8 cellular contexts compared by ENCODE assay signal in the genomic region with DNA sequence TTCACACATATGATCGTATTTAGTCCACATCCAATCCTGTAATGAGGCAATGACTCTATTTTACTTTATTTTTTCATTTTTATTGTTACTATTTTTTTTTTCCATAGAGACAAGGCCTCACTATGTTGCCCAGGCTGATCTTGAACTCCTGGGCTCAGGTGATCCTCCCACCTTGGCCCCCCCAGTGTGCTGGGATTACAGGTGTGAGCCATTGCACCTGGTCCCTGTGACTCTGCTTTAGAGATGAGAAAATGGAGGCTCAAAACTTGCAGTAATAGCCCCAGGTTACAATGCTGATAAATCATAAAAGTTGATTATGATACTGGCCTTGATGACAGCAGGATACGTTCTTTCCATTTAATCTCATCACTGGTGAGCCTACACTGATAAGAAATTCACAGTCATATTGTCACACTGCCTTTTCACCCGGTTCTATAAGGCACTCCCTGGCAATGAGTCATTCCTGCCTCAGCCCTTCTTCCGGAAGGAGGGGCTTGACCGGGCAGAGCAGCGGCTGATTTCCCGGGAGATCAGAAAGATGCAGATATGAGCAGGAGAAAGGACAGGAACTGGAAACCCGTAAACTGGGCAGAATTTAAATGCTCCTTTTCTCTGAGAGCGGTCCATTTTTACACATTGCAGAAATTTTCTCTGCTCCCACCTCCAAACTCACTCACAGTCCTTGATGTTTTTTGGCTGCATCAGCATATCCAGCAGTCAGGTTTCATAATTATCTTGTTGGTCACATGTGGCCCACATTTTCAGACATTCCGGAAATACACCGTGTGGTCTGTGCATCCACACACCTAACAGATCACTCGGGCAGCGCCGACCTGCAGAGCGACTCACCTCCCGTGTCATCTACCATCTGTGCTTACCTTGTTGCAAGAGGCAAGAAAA.
DNase-seq lines count a peak whose midpoint lies in the region; ATAC-seq and TF ChIP-seq lines count a peak whose summit lies in the region.

No MANE protein-coding gene starts in this region.

- TF ChIP-seq CTCF in HFF-Myc (IDR thresholded peaks at IDR 0.05; ENCODE audit: low read depth, low read length, missing control alignments), result no peak

- no peak overlapping the region for H3K4me3 ChIP-seq in HFF-Myc (replicated peaks; ENCODE audit: low read depth, low read length)

- ATAC-seq in HG03095 (IDR thresholded peaks at IDR 0.05; ENCODE audit: unreplicated experiment) (no peak), GM18519 (IDR thresholded peaks at IDR 0.05; ENCODE audit: low FRiP score, unreplicated experiment) (no peak), HG03378 (IDR thresholded peaks at IDR 0.05; ENCODE audit: unreplicated experiment) (no peak)

- DNase-seq in HFF-Myc (ENCODE audit: extremely low read depth, low read depth) (peak; percentile 32), RPMI8226 (peak; percentile 77), fibroblast of peridontal ligament (ENCODE audit: extremely low read depth) (peak; percentile 62), renal cortical epithelial cell (ENCODE audit: low read depth) (peak; percentile 76), NOMO-1 (lab: John Stamatoyannopoulos, UW; ENCODE audit: unreplicated experiment in 2 of 2) (no peak)

Comparison
In these comparisons a context has a peak if more than half of its experiments do, and no peak if none do; other contexts are left out.
1. DNase-seq: peak in HFF-Myc (single experiment), RPMI8226 (single experiment), fibroblast of peridontal ligament (single experiment) and renal cortical epithelial cell (single experiment); none in NOMO-1 (0 of 2).